In genomic region chr2:52862801-52863200, GRCh38 we compare ENCODE assay signal across 34 cellular contexts.
DNase-seq lines count a peak whose midpoint lies in the region; ATAC-seq and TF ChIP-seq lines count a peak whose summit lies in the region.
"Had no signal": no experiment of that assay in that cellular context is flagged by ENCODE, and none has a peak within 500 bp of the region (broad histone marks: within the 10 kb centered on the region; RNA-seq: fewer than 3 reads in every experiment).

No MANE protein-coding gene starts in this region.

- POLR2A ChIA-PET in HCT116 (lab: Charles Lee): no interaction called here

- H3K4me2 ChIP-seq in HCT116 (ENCODE audit: low read length): peak overlapping the region; percentile 35
- H3K4me2 ChIP-seq: PC-9 had no signal

- H3K79me2 ChIP-seq in HCT116 (ENCODE audit: insufficient read depth, low read length): no peaks in the 10 kb centered on the region

- H3K27me3 ChIP-seq in HCT116 (ENCODE audit: insufficient read depth, low read length) (no peaks in the 10 kb centered on the region), SJSA1 (replicated peaks) (no peaks in the 10 kb centered on the region), psoas muscle (ENCODE audit: insufficient read depth in 3 of 3, low read length in 2 of 3) (no peaks in the 10 kb centered on the region)
- H3K27me3 ChIP-seq: left lung, neutrophil, uterus had no signal

- intact Hi-C loops in HCT116 (cut with micrococcal nuclease) (no loop called here), psoas muscle (cut with DNase I) (no loop called here)

- TF ChIP-seq CTCF in HCT116 (IDR thresholded peaks at IDR 0.05 in 2 of 3, conservative IDR thresholded peaks at IDR 0.05 in 1 of 3; ENCODE audit: borderline replicate concordance in 1 of 3, insufficient read depth in 1 of 3, low read depth in 2 of 3, low read length in 2 of 3): no peak
- no peak for TF ChIP-seq CTCF in psoas muscle (IDR thresholded peaks at IDR 0.05)

- WGBS in psoas muscle, 3 donors: 75 to 85% (median 80%) methylated on average over 3 of the region's 3 CpGs

- no peaks in the 10 kb centered on the region for H3K36me3 ChIP-seq in HCT116 (ENCODE audit: control insufficient read depth in 1 of 2, insufficient read depth in 2 of 2, low read length in 2 of 2)
- no peaks in the 10 kb centered on the region for H3K36me3 ChIP-seq in SJSA1
- no peaks in the 10 kb centered on the region for H3K36me3 ChIP-seq in psoas muscle (ENCODE audit: insufficient read depth in 1 of 2, low read depth in 1 of 2)
- H3K36me3 ChIP-seq: left lung, neutrophil, thoracic aorta, uterus had no signal

- RAD21 ChIA-PET in HCT116 (lab: Charles Lee; ENCODE audit: low non-redundant PET in 1 of 2, low total read pairs in 2 of 2, uncharacterized antibody in 2 of 2, unreplicated experiment in 2 of 2): no interaction called here

- H3K9me2 ChIP-seq in HCT116 (ENCODE audit: insufficient read depth): no peaks in the 10 kb centered on the region

- BruUV-seq in HCT116 (replicated peaks; lab: Mats Ljungman, UMichigan): no TSS peak

- H3K9ac ChIP-seq in HCT116 (ENCODE audit: low read length): no peak overlapping the region

- H3K4me1 ChIP-seq in HCT116 (ENCODE audit: control insufficient read depth in 1 of 2, insufficient read depth in 2 of 2, low read length in 2 of 2) (peaks cover 0 to 21% of the 10 kb centered on the region in 2 experiments; a peak in 2 of 4 replicates), SJSA1 (replicated peaks) (peaks cover 22% of the 10 kb centered on the region), psoas muscle (no peaks in the 10 kb centered on the region)
- H3K4me1 ChIP-seq: left lung, uterus had no signal

- no peak for TF ChIP-seq POLR2A in HCT116 (IDR thresholded peaks at IDR 0.05; ENCODE audit: borderline replicate concordance, extremely low read depth, insufficient read depth, insufficient read length)

- DNase-seq in HCT116 (ENCODE audit: low read depth, low spot score): peak; percentile 8
- DNase-seq in SJSA1 (ENCODE audit: low read depth in 1 of 2, low spot score in 2 of 2): peak in 1 of 2 experiments; percentile 61
- DNase-seq in epithelial cell of prostate (ENCODE audit: low read depth, low spot score): peak; percentile 8
- DNase-seq in non-pigmented ciliary epithelial cell (ENCODE audit: low read depth): peak; percentile 76
- no peak for DNase-seq in retina
- DNase-seq in psoas muscle: no peak
- no peak for DNase-seq in germinal center (ENCODE audit: low spot score)
- DNase-seq: activated CD4-positive, alpha-beta T cell treated with anti-CD3 and anti-CD28 coated beads for 4 hours; activated CD8-positive, alpha-beta memory T cell treated with anti-CD3 and anti-CD28 coated beads for 24 hours; activated effector memory CD4-positive, alpha-beta T cell treated with anti-CD3 and anti-CD28 coated beads, Interleukin-2, amount 50 U/mL, for 16 hours; activated naive CD8-positive, alpha-beta T cell treated with anti-CD3 and anti-CD28 coated beads for 36 hours; AML-193; CD8-positive, alpha-beta T cell; DMS 273 treated with DMSO at 0.1 percent for 48 hours; effector CD8-positive, alpha-beta T cell; erythroblast; H9; hypothalamus; left lung; mesendoderm; NCI-H1048; NCI-H187; NCI-H2171 treated with DMSO at 0.1 percent for 48 hours; NCI-H524 treated with DMSO at 0.1 percent for 48 hours; PC-9; Right ventricle myocardium superior; stimulated activated CD4-positive, alpha-beta T cell treated with anti-CD3 and anti-CD28 coated beads, Interleukin-15, amount 100 ng/mL, for 24 hours; stimulated activated naive CD8-positive, alpha-beta T cell treated with anti-CD3 and anti-CD28 coated beads, Interleukin-15, Interleukin-2, amounts not matched to agents 100 U/mL and 50 U/mL, for 24 hours; T-helper 9 cell; uterus had no signal

- TF ChIP-seq RAD21 in HCT116 (IDR thresholded peaks at IDR 0.05; ENCODE audit: low read depth): no peak

- H3K4me3 ChIP-seq in HCT116 (replicated peaks in 1 of 2; ENCODE audit: low read depth in 1 of 2, low read length in 2 of 2): no peak overlapping the region
- no peak overlapping the region for H3K4me3 ChIP-seq in SJSA1
- H3K4me3 ChIP-seq in psoas muscle: no peak overlapping the region
- H3K4me3 ChIP-seq: left lung, PC-9, thoracic aorta, uterus had no signal

- peak overlapping the region; percentile 13 for H2AFZ ChIP-seq in HCT116 (ENCODE audit: low read depth, low read length, poor library complexity, severe bottlenecking)
- H2AFZ ChIP-seq: PC-9 had no signal

- CTCF ChIA-PET in HCT116 (lab: Charles Lee): no interaction called here

- no peaks in the 10 kb centered on the region for H4K20me1 ChIP-seq in HCT116 (ENCODE audit: insufficient read depth)

- H3K9me3 ChIP-seq in HCT116 (ENCODE audit: control insufficient read depth in 1 of 2, insufficient read depth in 1 of 2, low read depth in 1 of 2, low read length in 2 of 2) (no peaks in the 10 kb centered on the region), SJSA1 (replicated peaks) (no peaks in the 10 kb centered on the region), psoas muscle (no peaks in the 10 kb centered on the region)
- H3K9me3 ChIP-seq: left lung, neutrophil, thoracic aorta, uterus had no signal

- peak; percentile 53 for ATAC-seq in HCT116
- no peak for ATAC-seq in GM21423 (IDR thresholded peaks at IDR 0.05; ENCODE audit: unreplicated experiment)
- no peak for ATAC-seq in psoas muscle
- ATAC-seq: CD8-positive, alpha-beta T cell; left lung; stimulated activated naive CD8-positive, alpha-beta T cell treated with anti-CD3 and anti-CD28 coated beads, Interleukin-15, Interleukin-2, amounts not matched to agents 100 U/mL and 50 U/mL, for 24 hours had no signal

- H3K27ac ChIP-seq in HCT116 (ENCODE audit: low read depth, low read length) (no peak overlapping the region), SJSA1 (peak overlapping the region; percentile 57), epithelial cell of prostate (no peak overlapping the region), psoas muscle (no peak overlapping the region)
- H3K27ac ChIP-seq: left lung, neutrophil, PC-9, thoracic aorta, uterus, VCaP had no signal

TF ChIP-seq in HCT116, 20 proteins besides CTCF, POLR2A, EP300 and RAD21:
- TF ChIP-seq YY1 (IDR thresholded peaks at IDR 0.05; ENCODE audit: extremely low read depth, insufficient replicate concordance, low read depth, low read length): no peak
- peak; percentile 37; the same call in 1 of the 2 replicates for TF ChIP-seq SP1 (IDR thresholded peaks at IDR 0.05; ENCODE audit: low read depth)
- TF ChIP-seq ZFX (IDR thresholded peaks at IDR 0.05): no peak
- TF ChIP-seq ELF1 (IDR thresholded peaks at IDR 0.05; ENCODE audit: borderline replicate concordance, low read depth): no peak
- no peak for TF ChIP-seq EZH2 (IDR thresholded peaks at IDR 0.05)
- TF ChIP-seq CBX3 (IDR thresholded peaks at IDR 0.05; ENCODE audit: low read depth): no peak
- no peak for TF ChIP-seq CEBPB (IDR thresholded peaks at IDR 0.05; ENCODE audit: low read depth)
- peak; percentile 48 for TF ChIP-seq JUND (IDR thresholded peaks at IDR 0.05)
- TF ChIP-seq SRF (IDR thresholded peaks at IDR 0.05; ENCODE audit: low read depth): no peak
- TF ChIP-seq POLR2AphosphoS5 (IDR thresholded peaks at IDR 0.05; ENCODE audit: low read depth, low read length): no peak
- no peak for TF ChIP-seq ZNF274 (IDR thresholded peaks at IDR 0.05; ENCODE audit: low read depth, low read length)
- peak; percentile 52 for TF ChIP-seq FOSL1 (IDR thresholded peaks at IDR 0.05; ENCODE audit: low read depth)

Comparison
In these comparisons a context has a peak if more than half of its experiments do, and no peak if none do; other contexts are left out.
1. DNase-seq: peak in HCT116 (single experiment), epithelial cell of prostate (single experiment) and non-pigmented ciliary epithelial cell (single experiment); none in retina (single experiment), psoas muscle (0 of 2) and germinal center (single experiment).